ENCODE assay signal across 2 cellular contexts in genomic region chr20:50050660-50051308, GRCh38.
TF ChIP-seq lines count a peak whose summit lies in the region.

No MANE protein-coding gene starts in this region.

TF ChIP-seq in H1, 55 proteins besides CTCF, POLR2A, EP300 and RAD21:
- TF ChIP-seq RXRA (IDR thresholded peaks at IDR 0.05; ENCODE audit: insufficient read depth, low read depth, low read length): no peak

TF ChIP-seq in HEK293T, 16 proteins besides CTCF, POLR2A, EP300 and RAD21:
- TF ChIP-seq CTBP1 (IDR thresholded peaks at IDR 0.05; ENCODE audit: borderline replicate concordance) (no peak), TARDBP (IDR thresholded peaks at IDR 0.05) (no peak), FOXM1 (IDR thresholded peaks at IDR 0.05; ENCODE audit: borderline replicate concordance) (no peak), NFRKB (IDR thresholded peaks at IDR 0.05) (no peak), FOXK2 (IDR thresholded peaks at IDR 0.05) (no peak), BHLHE40 (IDR thresholded peaks at IDR 0.05; ENCODE audit: borderline replicate concordance) (no peak), SP1 (IDR thresholded peaks at IDR 0.05) (no peak), HDGF (IDR thresholded peaks at IDR 0.05; ENCODE audit: borderline replicate concordance) (no peak), SUZ12 (IDR thresholded peaks at IDR 0.05) (no peak), ZNF384 (IDR thresholded peaks at IDR 0.05) (no peak)
